In the genomic region with DNA sequence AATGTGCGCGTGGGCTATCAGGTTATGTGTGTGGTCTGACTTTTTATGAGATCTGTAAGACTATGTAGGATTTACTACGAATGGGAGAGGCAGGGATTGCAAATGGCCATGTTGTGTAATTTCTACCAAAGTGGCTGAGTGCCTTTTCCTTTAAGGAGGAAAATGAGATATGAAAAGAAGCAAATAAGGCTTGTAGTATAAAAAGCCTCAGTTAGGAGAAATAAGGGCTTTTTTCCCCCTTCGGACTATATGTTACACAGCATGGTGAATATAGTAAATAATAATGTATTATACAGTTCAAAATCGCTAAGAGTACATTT, we compare ENCODE assay signal across 8 cellular contexts. TPM values are rescaled to one million over a fixed set of nuclear protein-coding genes. Genes with fewer than 3 reads are reported as not detected.
A peak's percentile ranks its signal among the peaks of the same experiment; 100 is the strongest.
DNase-seq lines count a peak whose midpoint lies in the region; ATAC-seq and TF ChIP-seq lines count a peak whose summit lies in the region.

No MANE protein-coding gene starts in this region.

- H3K27me3 ChIP-seq in DND-41 (ENCODE audit: insufficient read depth, low read length, poor library complexity), result no peaks in the 10 kb centered on the region
- no peaks in the 10 kb centered on the region for H3K27me3 ChIP-seq in PC-3 (ENCODE audit: low read length)
- H3K27me3 ChIP-seq in ovary, result no peaks in the 10 kb centered on the region

- peak overlapping the region; percentile 41 to 69 for H3K4me3 ChIP-seq in DND-41 (ENCODE audit: low read depth in 1 of 2, low read length in 2 of 2)
- peak overlapping the region; percentile 91 for H3K4me3 ChIP-seq in PC-3 (ENCODE audit: low read length)
- H3K4me3 ChIP-seq in epithelial cell of esophagus (ENCODE audit: low read length), result peak overlapping the region; percentile 65
- H3K4me3 ChIP-seq in ovary, result peak overlapping the region; percentile 53

- intact Hi-C loops in PC-3 (cut with micrococcal nuclease), result loop anchor here (5.0 kb wide), 1 partner anchor 133 kb away; no protein-coding TSS in a partner anchor
- intact Hi-C loops in ovary (cut with DNase I), result loop anchor here in 1 of 4 donors (10.0 kb wide), 1 partner anchor 261 kb away; a partner anchor contains a TSS

- BruUV-seq in PC-3 (replicated peaks; lab: Mats Ljungman, UMichigan), result TSS peak; percentile 95

- H3K36me3 ChIP-seq in DND-41 (ENCODE audit: insufficient read depth, low read length) (peaks cover 11% of the 10 kb centered on the region; the same call in 1 of the 2 replicates), PC-3 (ENCODE audit: low read depth, low read length) (no peaks in the 10 kb centered on the region), ovary (no peaks in the 10 kb centered on the region)

- H2AFZ ChIP-seq in DND-41 (ENCODE audit: low read depth, low read length) (peak overlapping the region; percentile 84), PC-3 (ENCODE audit: low read length) (peak overlapping the region; percentile 85)

- TF ChIP-seq CTCF in DND-41 (IDR thresholded peaks at IDR 0.05; ENCODE audit: borderline replicate concordance, extremely low read depth, low read length, poor library complexity, severe bottlenecking), result no peak
- no peak for TF ChIP-seq CTCF in PC-3 (conservative IDR thresholded peaks at IDR 0.05; ENCODE audit: low read depth, low read length)
- no peak for TF ChIP-seq CTCF in epithelial cell of esophagus (IDR thresholded peaks at IDR 0.05; ENCODE audit: insufficient read depth, low read depth, low read length, missing control alignments)
- TF ChIP-seq CTCF in ovary (IDR thresholded peaks at IDR 0.05), result no peak

- no peak for TF ChIP-seq EP300 in ovary (IDR thresholded peaks at IDR 0.05)

- H3K4me1 ChIP-seq in DND-41 (ENCODE audit: insufficient read depth, low read length) (peaks cover 31% of the 10 kb centered on the region), PC-3 (ENCODE audit: insufficient read depth, low read length) (peaks cover 5% of the 10 kb centered on the region; the same call in 1 of the 2 replicates), ovary (ENCODE audit: insufficient read depth) (peaks cover 2% of the 10 kb centered on the region)

- CTCF ChIA-PET in PC-3 (lab: Charles Lee), result no interaction called here

- H3K9ac ChIP-seq in DND-41 (ENCODE audit: low read depth, low read length) (peak overlapping the region; percentile 65), PC-3 (ENCODE audit: low read length) (peak overlapping the region; percentile 75)

- peak overlapping the region; percentile 75 for H3K27ac ChIP-seq in DND-41 (ENCODE audit: low read length)
- peak overlapping the region; percentile 5; the same call in 1 of the 2 replicates for H3K27ac ChIP-seq in PC-3 (ENCODE audit: low read length)
- H3K27ac ChIP-seq in ovary, result peak overlapping the region in 1 of 2 donors; percentile 58

- H3F3A ChIP-seq in PC-3 (ENCODE audit: low read length, unreplicated experiment), result no peaks in the 10 kb centered on the region

- H4K20me1 ChIP-seq in DND-41 (ENCODE audit: insufficient read depth, low read length) (no peaks in the 10 kb centered on the region), PC-3 (ENCODE audit: low read length) (no peaks in the 10 kb centered on the region)

- WGBS in ovary, 3 donors, result 4 to 5% (median 5%) methylated on average over 5 of the region's 5 CpGs

- DNase-seq in DND-41 (no peak), PC-3 (peak; percentile 12), epithelial cell of esophagus (ENCODE audit: low read depth) (no peak), ovary (no peak), NCI-H1930 (lab: John Stamatoyannopoulos, UW) (no peak), cerebellar cortex (ENCODE audit: low spot score) (no peak)
- DNase-seq in stimulated activated naive CD4-positive, alpha-beta T cell (lab: John Stamatoyannopoulos, UW), result no peak

- H3K9me2 ChIP-seq in PC-3 (replicated peaks; ENCODE audit: low read length), result no peaks in the 10 kb centered on the region

- POLR2A ChIA-PET in PC-3 (lab: Charles Lee; ENCODE audit: unreplicated experiment), result no interaction called here

- TF ChIP-seq POLR2A in ovary (IDR thresholded peaks at IDR 0.05), result no peak

- ATAC-seq in DND-41 (ENCODE audit: insufficient read depth, low read depth) (no peak), PC-3 (no peak; the same call in 1 of the 2 replicates), GM18873 (IDR thresholded peaks at IDR 0.05; ENCODE audit: low FRiP score, unreplicated experiment) (no peak)

- H3K79me2 ChIP-seq in DND-41 (ENCODE audit: insufficient read depth, low read length) (peaks cover 7% of the 10 kb centered on the region), PC-3 (ENCODE audit: low read length) (peaks cover 5% of the 10 kb centered on the region; the same call in 1 of the 2 replicates)

- no peaks in the 10 kb centered on the region for H3K9me3 ChIP-seq in DND-41 (ENCODE audit: insufficient read depth, low read length, severe bottlenecking)
- H3K9me3 ChIP-seq in PC-3 (ENCODE audit: low read length), result no peaks in the 10 kb centered on the region
- no peaks in the 10 kb centered on the region for H3K9me3 ChIP-seq in ovary

- H3K4me2 ChIP-seq in DND-41 (ENCODE audit: insufficient read depth, low read length) (peak overlapping the region; percentile 69), PC-3 (ENCODE audit: low read length) (peak overlapping the region; percentile 85)

RNA-seq across cellular contexts. Expression of a gene that starts 0.4 kb away (rescaled TPM):
- total RNA-seq in PC-3 (2014; rRNA removed) (5.4 and 6.2 TPM in 2 replicates), ovary (10 to 100 TPM in 3 of 7 donors, 1 to 10 TPM in 4; 4.5 to 15.8 (median 8.7) TPM)
- polyA plus RNA-seq in ovary, result 10 to 100 TPM in 1 of 2 donors, 1 to 10 TPM in 1; 3.3 to 22.1 TPM
